Comparison of ENCODE assay signal across 22 cellular contexts in genomic region chr5:167296680-167297079, GRCh38.
DNase-seq lines count a peak whose midpoint lies in the region; ATAC-seq and TF ChIP-seq lines count a peak whose summit lies in the region.
"Had no signal": no experiment of that assay in that cellular context is flagged by ENCODE, and none has a peak within 500 bp of the region (broad histone marks: within the 10 kb centered on the region; RNA-seq: fewer than 3 reads in every experiment).

No MANE protein-coding gene starts in this region.

- H3K27me3 Mint-ChIP-seq in MCF 10A (ENCODE audit: insufficient read depth, unreplicated experiment): no peaks in the 10 kb centered on the region
- H3K27me3 Mint-ChIP-seq in CD4-positive, alpha-beta memory T cell: no peaks in the 10 kb centered on the region

- H2AFZ ChIP-seq in Karpas-422 (ENCODE audit: low read length): no peak overlapping the region
- H2AFZ ChIP-seq: GM23248 had no signal

- no peaks in the 10 kb centered on the region for H3K9me2 ChIP-seq in Karpas-422 (replicated peaks; ENCODE audit: insufficient read depth, low read length)

- H3K4me1 ChIP-seq in breast epithelium (no peaks in the 10 kb centered on the region), Karpas-422 (ENCODE audit: low read length) (no peaks in the 10 kb centered on the region)
- H3K4me1 ChIP-seq in CD4-positive, alpha-beta memory T cell (ENCODE audit: insufficient read depth, low read length): no peaks in the 10 kb centered on the region
- H3K4me1 ChIP-seq: heart right ventricle, left ventricle myocardium inferior had no signal

- H3K27ac ChIP-seq in breast epithelium (no peak overlapping the region), Karpas-422 (ENCODE audit: low read length) (no peak overlapping the region)
- H3K27ac ChIP-seq in CD4-positive, alpha-beta memory T cell (ENCODE audit: low read depth, low read length): no peak overlapping the region
- H3K27ac ChIP-seq: 22Rv1, GM23248, heart right ventricle, left ventricle myocardium inferior, RWPE1 had no signal

- no peak overlapping the region for H3K4me2 ChIP-seq in Karpas-422 (ENCODE audit: low read depth, low read length, poor library complexity, severe bottlenecking)

- CTCF ChIA-PET in MCF 10A (lab: Yijun Ruan, JAX): interaction anchor here (0.8 kb wide), 1 partner anchor 334 kb away, joined by 3 read pairs; no protein-coding TSS in a partner anchor
- CTCF ChIA-PET in CD4-positive, alpha-beta memory T cell (lab: Charles Lee; ENCODE audit: partially characterized antibody): no interaction called here

- TF ChIP-seq POLR2A in breast epithelium (IDR thresholded peaks at IDR 0.05): no peak

- no peaks in the 10 kb centered on the region for H3K79me2 ChIP-seq in Karpas-422 (ENCODE audit: low read length)

- peaks cover 4% of the 10 kb centered on the region for H3K36me3 Mint-ChIP-seq in MCF 10A (ENCODE audit: insufficient read depth, unreplicated experiment)
- no peaks in the 10 kb centered on the region for H3K36me3 Mint-ChIP-seq in CD4-positive, alpha-beta memory T cell

- H3K4me1 Mint-ChIP-seq in MCF 10A (ENCODE audit: insufficient read depth, unreplicated experiment): peaks cover 46% of the 10 kb centered on the region
- H3K4me1 Mint-ChIP-seq in CD4-positive, alpha-beta memory T cell: no peaks in the 10 kb centered on the region

- H3K9me3 ChIP-seq in breast epithelium (no peaks in the 10 kb centered on the region), Karpas-422 (ENCODE audit: low read length) (no peaks in the 10 kb centered on the region)
- H3K9me3 ChIP-seq in CD4-positive, alpha-beta memory T cell (ENCODE audit: control insufficient read depth in 1 of 2, low read length in 2 of 2): no peaks in the 10 kb centered on the region
- H3K9me3 ChIP-seq: heart right ventricle, left ventricle myocardium inferior had no signal

- peak; percentile 34 for ATAC-seq in left colon
- ATAC-seq: heart right ventricle had no signal

- no peaks in the 10 kb centered on the region for H3K36me3 ChIP-seq in breast epithelium
- no peaks in the 10 kb centered on the region for H3K36me3 ChIP-seq in CD4-positive, alpha-beta memory T cell (ENCODE audit: insufficient read depth, low read length)
- H3K36me3 ChIP-seq in Karpas-422 (ENCODE audit: insufficient read depth, low read length): no peaks in the 10 kb centered on the region; the same call in 1 of the 2 replicates
- H3K36me3 ChIP-seq: heart right ventricle, left ventricle myocardium inferior had no signal

- no peaks in the 10 kb centered on the region for H4K20me1 ChIP-seq in Karpas-422 (ENCODE audit: insufficient read depth, low read depth, low read length)

- BruUV-seq in MCF 10A (replicated peaks; lab: Mats Ljungman, UMichigan): no TSS peak

- no peak overlapping the region for H3K4me3 Mint-ChIP-seq in MCF 10A (ENCODE audit: unreplicated experiment)
- H3K4me3 Mint-ChIP-seq in CD4-positive, alpha-beta memory T cell: no peak overlapping the region

- peak; percentile 21 for DNase-seq in MCF 10A (ENCODE audit: unreplicated experiment)
- no peak for DNase-seq in breast epithelium (ENCODE audit: low spot score in 2 of 2)
- peak; percentile 44 for DNase-seq in RPMI8226
- no peak for DNase-seq in left colon
- no peak for DNase-seq in CD4-positive, alpha-beta memory T cell
- DNase-seq in UCSD-AML1 (lab: John Stamatoyannopoulos, UW; ENCODE audit: unreplicated experiment): no peak
- no peak for DNase-seq in Karpas-422
- no peak for DNase-seq in NAMALWA (ENCODE audit: low spot score)
- DNase-seq: activated CD4-positive, alpha-beta T cell treated with anti-CD3 and anti-CD28 coated beads for 48 hours; cortex of kidney; GM23248; heart right ventricle; KG1; left ventricle myocardium inferior; NCI-H1092 treated with DMSO at 0.1 percent for 48 hours; NCI-H2081 treated with DMSO at 0.1 percent for 48 hours; NCI-H446 treated with DMSO at 0.1 percent for 48 hours; NK-92 treated with Interleukin-12 subunit alpha and Interleukin-12 subunit beta, amount 100 ng/mL, for 24 hours; nucleus accumbens; retina had no signal

- H3K9ac ChIP-seq in Karpas-422 (ENCODE audit: low read length): no peak overlapping the region
- H3K9ac ChIP-seq: GM23248 had no signal

- H3K4me3 ChIP-seq in breast epithelium (no peak overlapping the region), Karpas-422 (ENCODE audit: low read length) (no peak overlapping the region)
- H3K4me3 ChIP-seq in CD4-positive, alpha-beta memory T cell (ENCODE audit: low read length in 2 of 2): no peak overlapping the region
- H3K4me3 ChIP-seq: GM23248, heart right ventricle, left ventricle myocardium inferior had no signal

- no peaks in the 10 kb centered on the region for H3K27me3 ChIP-seq in breast epithelium
- no peaks in the 10 kb centered on the region for H3K27me3 ChIP-seq in CD4-positive, alpha-beta memory T cell (ENCODE audit: insufficient read depth, low read length)
- H3K27me3 ChIP-seq in Karpas-422 (ENCODE audit: low read length): no peaks in the 10 kb centered on the region
- H3K27me3 ChIP-seq: heart right ventricle had no signal

- TF ChIP-seq CTCF in MCF 10A (IDR thresholded peaks at IDR 0.05; ENCODE audit: unreplicated experiment): no peak
- no peak for TF ChIP-seq CTCF in breast epithelium (IDR thresholded peaks at IDR 0.05)

- POLR2A ChIA-PET in MCF 10A (lab: Yijun Ruan, JAX): interaction anchor here (0.5 to 0.7 kb wide), 2 partner anchors 13 to 51 kb away, joined by 3 to 4 read pairs; no protein-coding TSS in a partner anchor
- POLR2A ChIA-PET in CD4-positive, alpha-beta memory T cell (lab: Charles Lee; ENCODE audit: partially characterized antibody): no interaction called here

- no peak overlapping the region for H3K27ac Mint-ChIP-seq in MCF 10A (ENCODE audit: low read depth, unreplicated experiment)
- H3K27ac Mint-ChIP-seq in CD4-positive, alpha-beta memory T cell: no peak overlapping the region

- intact Hi-C loops in MCF 10A (cut with micrococcal nuclease) (no loop called here), breast epithelium (cut with DNase I; ENCODE audit: low total_unique reads) (no loop called here), left colon (cut with DNase I, micrococcal nuclease) (no loop called here)
- intact Hi-C loops in CD4-positive, alpha-beta memory T cell (cut with micrococcal nuclease): no loop called here

- H3K9me3 Mint-ChIP-seq in MCF 10A (ENCODE audit: unreplicated experiment): peaks cover 9% of the 10 kb centered on the region
- H3K9me3 Mint-ChIP-seq in CD4-positive, alpha-beta memory T cell: peaks cover 0 to 33% (median 11%) of the 10 kb centered on the region in 8 donors

Comparison
In these comparisons a context has a peak if more than half of its experiments do, and no peak if none do; other contexts are left out.
1. DNase-seq: peak in MCF 10A (single experiment) and RPMI8226 (single experiment); none in breast epithelium (0 of 2), left colon (0 of 2), CD4-positive, alpha-beta memory T cell (0 of 5), UCSD-AML1 (single experiment), Karpas-422 (single experiment) and NAMALWA (single experiment).